Comparison of ENCODE assay signal across 17 cellular contexts in the genomic region with DNA sequence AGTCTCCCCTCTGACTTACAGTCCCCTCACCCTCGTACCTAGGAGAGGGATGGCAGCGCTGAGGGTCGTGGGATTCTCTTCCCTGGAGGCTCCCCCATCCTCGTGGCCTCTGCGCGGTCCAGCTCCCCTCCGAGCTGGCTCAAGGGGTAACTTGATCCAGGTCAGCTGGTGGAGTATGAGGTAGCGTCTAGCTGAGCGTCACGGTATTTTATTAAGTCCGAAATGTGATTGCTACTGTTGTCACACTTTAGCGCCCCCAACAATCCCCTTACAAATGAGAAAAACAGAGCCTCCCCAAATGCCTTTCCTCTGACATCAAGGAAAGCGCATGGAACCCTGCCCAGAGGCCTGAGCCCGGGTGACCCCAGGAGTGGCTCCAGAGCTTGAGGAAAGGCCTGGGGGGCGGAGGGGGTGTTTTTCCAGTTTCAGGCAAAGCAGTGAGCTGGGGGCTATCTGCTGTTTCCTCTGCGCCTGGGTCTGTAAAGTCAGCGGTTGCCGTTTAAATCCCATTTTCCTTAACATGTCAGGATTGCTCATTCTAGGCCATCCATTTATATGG.
DNase-seq lines count a peak whose midpoint lies in the region; ATAC-seq and TF ChIP-seq lines count a peak whose summit lies in the region.
"Had no signal": no experiment of that assay in that cellular context is flagged by ENCODE, and none has a peak within 500 bp of the region (broad histone marks: within the 10 kb centered on the region; RNA-seq: fewer than 3 reads in every experiment).

No MANE protein-coding gene starts in this region.

- H3K14ac ChIP-seq in IMR-90 (replicated peaks; ENCODE audit: low read depth, low read length): no peak overlapping the region
- no peak overlapping the region for H3K14ac ChIP-seq in trophoblast cell (ENCODE audit: low read length)

- 0 out of 2 replicates have a peak, but pooled peaks cover 5% of the 10 kb centered on the region for H3K9me1 ChIP-seq in IMR-90 (ENCODE audit: insufficient read depth, low read length)

- H2BK15ac ChIP-seq in IMR-90 (ENCODE audit: low read depth, low read length): no peak overlapping the region

- peak overlapping the region; percentile 13 for H2AFZ ChIP-seq in IMR-90 (replicated peaks; ENCODE audit: low read length, poor library complexity)
- no peak overlapping the region for H2AFZ ChIP-seq in trophoblast cell (ENCODE audit: insufficient read depth, low read length, poor library complexity)

- TF ChIP-seq POLR2A in IMR-90 (IDR thresholded peaks at IDR 0.05; ENCODE audit: low read depth, low read length): no peak

- BruUV-seq in IMR-90 (replicated peaks; lab: Mats Ljungman, UMichigan): no TSS peak

- POLR2A ChIA-PET in IMR-90 (lab: Charles Lee; ENCODE audit: unreplicated experiment): no interaction called here

- TF ChIP-seq RAD21 in IMR-90 (IDR thresholded peaks at IDR 0.05; ENCODE audit: low read length): no peak

- no peaks in the 10 kb centered on the region for H3K79me1 ChIP-seq in IMR-90 (ENCODE audit: low read depth in 1 of 2, low read length in 2 of 2)
- no peaks in the 10 kb centered on the region for H3K79me1 ChIP-seq in trophoblast cell (ENCODE audit: low read length)

- H3K4me2 ChIP-seq in IMR-90 (ENCODE audit: low read depth, low read length) (no peak overlapping the region), trophoblast cell (ENCODE audit: low read length) (no peak overlapping the region)
- H3K4me2 ChIP-seq: A549 had no signal

- H2AK5ac ChIP-seq in IMR-90 (ENCODE audit: low read depth, low read length) (no peak overlapping the region), trophoblast cell (ENCODE audit: low read length) (no peak overlapping the region)

- intact Hi-C loops in IMR-90 (cut with micrococcal nuclease): no loop called here

- H3K4me1 ChIP-seq in IMR-90 (ENCODE audit: control insufficient read depth, insufficient read depth, low read length) (no peaks in the 10 kb centered on the region), trophoblast cell (ENCODE audit: control insufficient read depth in 1 of 2, insufficient read depth in 2 of 2, low read length in 2 of 2) (peaks cover 4 to 10% of the 10 kb centered on the region in 2 experiments)

- H4K8ac ChIP-seq in IMR-90 (ENCODE audit: low read depth in 2 of 2, low read length in 2 of 2) (no peak overlapping the region), trophoblast cell (ENCODE audit: low read depth, low read length) (no peak overlapping the region)

- no peaks in the 10 kb centered on the region for H3K27me3 ChIP-seq in IMR-90 (ENCODE audit: control insufficient read depth, insufficient read depth, low read length)
- no peaks in the 10 kb centered on the region for H3K27me3 ChIP-seq in trophoblast cell (ENCODE audit: insufficient read depth, low read length)

- TF ChIP-seq CTCF in IMR-90 (conservative IDR thresholded peaks at IDR 0.05; ENCODE audit: low read depth, low read length): no peak

- 100% methylated on average over 1 of the region's 18 CpGs; no CpG with 5 or more reads in 1 of the 2 experiments for WGBS in IMR-90 (ENCODE audit: extremely low coverage in 2 of 2, insufficient read length in 1 of 2), 2 experiments
- no CpG with 5 or more reads among the region's 18 CpGs for WGBS in trophoblast cell (ENCODE audit: extremely low coverage, insufficient coverage, insufficient read length)

- dilution Hi-C loops in IMR-90 (cut with HindIII; ENCODE audit: low sequenced_read_pairs, unreplicated experiment): no loop called here

- DNase-seq in IMR-90 (no peak), left kidney (ENCODE audit: low read depth, low spot score) (peak; percentile 93), trophoblast cell (no peak), LoVo (ENCODE audit: low spot score) (no peak), NCI-H2107 (lab: John Stamatoyannopoulos, UW) (no peak)
- DNase-seq: CD8-positive, alpha-beta T cell; COR-L47; DMS153; DMS79 treated with DMSO at 0.1 percent for 48 hours; EL; GOT3; HCEC 1CT; HFFc6 had no signal

- H3K18ac ChIP-seq in IMR-90 (ENCODE audit: low read depth, low read length): no peak overlapping the region
- no peak overlapping the region for H3K18ac ChIP-seq in trophoblast cell (ENCODE audit: low read length)

- no peak overlapping the region for H2AK9ac ChIP-seq in IMR-90 (replicated peaks; ENCODE audit: low read depth, low read length, poor library complexity)

- H3K23ac ChIP-seq in IMR-90 (ENCODE audit: low read depth, low read length) (no peak overlapping the region), trophoblast cell (ENCODE audit: low read length) (no peak overlapping the region)

- no peaks in the 10 kb centered on the region for H3K9me3 ChIP-seq in IMR-90 (ENCODE audit: control insufficient read depth, insufficient read depth, low read length)
- peaks cover 3% of the 10 kb centered on the region for H3K9me3 ChIP-seq in trophoblast cell (ENCODE audit: insufficient read depth, low read depth, low read length)
- H3K9me3 ChIP-seq: A549 had no signal

- H4K5ac ChIP-seq in IMR-90 (ENCODE audit: low read depth, low read length): no peak overlapping the region

- no peak overlapping the region for H2BK12ac ChIP-seq in trophoblast cell (ENCODE audit: low read length)

- H3K4me3 ChIP-seq in IMR-90 (ENCODE audit: insufficient read depth, low read depth, low read length): no peak overlapping the region
- no peak overlapping the region for H3K4me3 ChIP-seq in trophoblast cell (ENCODE audit: low read depth, low read length)
- H3K4me3 ChIP-seq: A549 had no signal

- H2BK120ac ChIP-seq in IMR-90 (ENCODE audit: low read depth, low read length) (no peak overlapping the region), trophoblast cell (ENCODE audit: insufficient read depth, low read length, poor library complexity) (no peak overlapping the region)

- no peaks in the 10 kb centered on the region for H4K20me1 ChIP-seq in IMR-90 (ENCODE audit: insufficient read depth, low read length)

- no peak overlapping the region for H3K4ac ChIP-seq in IMR-90 (ENCODE audit: low read depth, low read length)
- H3K4ac ChIP-seq in trophoblast cell (ENCODE audit: low read depth, low read length): no peak overlapping the region

- H3K36me3 ChIP-seq in IMR-90 (ENCODE audit: control insufficient read depth, insufficient read depth, low read length) (no peaks in the 10 kb centered on the region), trophoblast cell (ENCODE audit: control insufficient read depth in 1 of 2, insufficient read depth in 2 of 2, low read length in 2 of 2) (peaks cover 0 to 3% of the 10 kb centered on the region in 2 experiments)

- ATAC-seq in IMR-90 (ENCODE audit: low read depth): no peak
- no peak for ATAC-seq in HG02588 (IDR thresholded peaks at IDR 0.05; ENCODE audit: unreplicated experiment)
- ATAC-seq in HG03457 (IDR thresholded peaks at IDR 0.05; ENCODE audit: unreplicated experiment): no peak
- ATAC-seq: A549; CD8-positive, alpha-beta T cell had no signal

- no peak overlapping the region for H3K56ac ChIP-seq in IMR-90 (ENCODE audit: extremely low read depth, insufficient read depth, low read length)

- no peak overlapping the region for H3K9ac ChIP-seq in IMR-90 (ENCODE audit: low read depth, low read length)
- peak overlapping the region; percentile 48 for H3K9ac ChIP-seq in trophoblast cell (ENCODE audit: low read length)

- H3K27ac ChIP-seq in IMR-90 (ENCODE audit: insufficient read depth, low read length) (no peak overlapping the region), trophoblast cell (ENCODE audit: low read depth, low read length) (no peak overlapping the region)
- H3K27ac ChIP-seq: A549, HL-60 had no signal

- no peak overlapping the region for H2BK5ac ChIP-seq in IMR-90 (ENCODE audit: low read depth, low read length, poor library complexity, severe bottlenecking)
- H2BK5ac ChIP-seq in trophoblast cell (ENCODE audit: low read depth, low read length, poor library complexity): no peak overlapping the region

- no peaks in the 10 kb centered on the region for H3K79me2 ChIP-seq in trophoblast cell (ENCODE audit: control insufficient read depth, insufficient read depth, low read length, poor library complexity)

- CTCF ChIA-PET in IMR-90 (lab: Yijun Ruan, JAX): no interaction called here

- no peak overlapping the region for H2BK20ac ChIP-seq in IMR-90 (ENCODE audit: low read depth, low read length)

- in situ Hi-C loops in IMR-90 (cut with MboI; ENCODE audit: low sequenced_read_pairs): no loop called here

- H4K91ac ChIP-seq in IMR-90 (ENCODE audit: insufficient read depth, low read depth, low read length): no peak overlapping the region
- H4K91ac ChIP-seq in trophoblast cell (ENCODE audit: low read depth, low read length): no peak overlapping the region

- H4K12ac ChIP-seq in trophoblast cell (ENCODE audit: low read depth, low read length): no peak overlapping the region

TF ChIP-seq in IMR-90, 13 proteins besides CTCF, POLR2A, EP300 and RAD21 (continues in another document):
- TF ChIP-seq, protein P1, sequence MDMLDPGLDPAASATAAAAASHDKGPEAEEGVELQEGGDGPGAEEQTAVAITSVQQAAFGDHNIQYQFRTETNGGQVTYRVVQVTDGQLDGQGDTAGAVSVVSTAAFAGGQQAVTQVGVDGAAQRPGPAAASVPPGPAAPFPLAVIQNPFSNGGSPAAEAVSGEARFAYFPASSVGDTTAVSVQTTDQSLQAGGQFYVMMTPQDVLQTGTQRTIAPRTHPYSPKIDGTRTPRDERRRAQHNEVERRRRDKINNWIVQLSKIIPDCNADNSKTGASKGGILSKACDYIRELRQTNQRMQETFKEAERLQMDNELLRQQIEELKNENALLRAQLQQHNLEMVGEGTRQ (IDR thresholded peaks at IDR 0.05; ENCODE audit: low read depth, low read length): no peak
- TF ChIP-seq RCOR1 (IDR thresholded peaks at IDR 0.05; ENCODE audit: insufficient replicate concordance, low read length): no peak
- no peak for TF ChIP-seq FOS (IDR thresholded peaks at IDR 0.05; ENCODE audit: low read depth, low read length)
- TF ChIP-seq BHLHE40 (IDR thresholded peaks at IDR 0.05; ENCODE audit: low read depth, low read length): no peak
- TF ChIP-seq RFX5 (IDR thresholded peaks at IDR 0.05; ENCODE audit: low read depth, low read length): no peak
- TF ChIP-seq, protein P2, sequence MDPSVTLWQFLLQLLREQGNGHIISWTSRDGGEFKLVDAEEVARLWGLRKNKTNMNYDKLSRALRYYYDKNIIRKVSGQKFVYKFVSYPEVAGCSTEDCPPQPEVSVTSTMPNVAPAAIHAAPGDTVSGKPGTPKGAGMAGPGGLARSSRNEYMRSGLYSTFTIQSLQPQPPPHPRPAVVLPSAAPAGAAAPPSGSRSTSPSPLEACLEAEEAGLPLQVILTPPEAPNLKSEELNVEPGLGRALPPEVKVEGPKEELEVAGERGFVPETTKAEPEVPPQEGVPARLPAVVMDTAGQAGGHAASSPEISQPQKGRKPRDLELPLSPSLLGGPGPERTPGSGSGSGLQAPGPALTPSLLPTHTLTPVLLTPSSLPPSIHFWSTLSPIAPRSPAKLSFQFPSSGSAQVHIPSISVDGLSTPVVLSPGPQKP (IDR thresholded peaks at IDR 0.05; ENCODE audit: borderline replicate concordance, low read depth, low read length): no peak
- TF ChIP-seq CHD1 (IDR thresholded peaks at IDR 0.05; ENCODE audit: low read depth, low read length): no peak
- TF ChIP-seq NFE2L2 (IDR thresholded peaks at IDR 0.05; ENCODE audit: low read depth, low read length): no peak
- no peak for TF ChIP-seq MAFK (IDR thresholded peaks at IDR 0.05; ENCODE audit: low read depth, low read length)
- no peak for TF ChIP-seq SMC3 (IDR thresholded peaks at IDR 0.05; ENCODE audit: low read depth, low read length)
